Comparison of ENCODE assay signal across 15 cellular contexts in genomic region chr5:172503925-172504730, GRCh38. TPM values are rescaled to one million over a fixed set of nuclear protein-coding genes. Genes with fewer than 3 reads are reported as not detected.
DNase-seq lines count a peak whose midpoint lies in the region; ATAC-seq and TF ChIP-seq lines count a peak whose summit lies in the region.
"Had no signal": no experiment of that assay in that cellular context is flagged by ENCODE, and none has a peak within 500 bp of the region (broad histone marks: within the 10 kb centered on the region; RNA-seq: fewer than 3 reads in every experiment).

No MANE protein-coding gene starts in this region.

- H3K4me1 ChIP-seq in left lung (peaks cover 0 to 10% of the 10 kb centered on the region in 2 donors), skeletal muscle tissue (ENCODE audit: control insufficient read depth in 3 of 3, insufficient read depth in 3 of 3, low read length in 3 of 3) (peaks cover 9 to 26% (median 22%) of the 10 kb centered on the region in 3 donors)
- H3K4me1 ChIP-seq: SJSA1 had no signal

- peaks cover 0 to 4% of the 10 kb centered on the region in 2 donors for H3K27me3 ChIP-seq in left lung
- H3K27me3 ChIP-seq in skeletal muscle tissue (ENCODE audit: control insufficient read depth in 3 of 3, insufficient read depth in 3 of 3, low read length in 3 of 3): peaks cover 0 to 10% (median 5%) of the 10 kb centered on the region in 3 donors
- H3K27me3 ChIP-seq: SJSA1 had no signal

- DNase-seq in GM13976 (ENCODE audit: low spot score) (peak; percentile 27), coronary artery (ENCODE audit: low spot score) (peak; percentile 80), left lung (peak in 1 of 2 donors; percentile 34), NCI-H774 (lab: John Stamatoyannopoulos, UW) (no peak), SIG-M5 treated with dmso at 0.1 percent for 504 hours (lab: John Stamatoyannopoulos, UW; ENCODE audit: unreplicated experiment) (no peak)
- no peak for DNase-seq in stimulated activated naive B cell treated with anti-CD40 and anti-IgM and Interleukin-4, amounts not matched to agents 10 μg/mL and 1 μg/mL and 100 μg/mL, for 72 hours
- DNase-seq in activated naive CD4-positive, alpha-beta T cell treated with Interleukin-2 at 50 U/mL for 16 hours: no peak
- DNase-seq: activated T-cell treated with anti-CD3 and anti-CD28 coated beads, Interleukin-2, amount 50 U/mL, for 4 hours; DND-41; HFFc6; NCI-H1436; NCI-H526 had no signal

- intact Hi-C loops in left lung (cut with DNase I): loop anchor here in 1 of 2 donors (10.0 kb wide), 1 partner anchor 51 kb away; no protein-coding TSS in a partner anchor

- H3K27me3 Mint-ChIP-seq in stimulated activated naive B cell treated with anti-CD40 and anti-IgM and Interleukin-4, amounts not matched to agents 10 μg/mL and 1 μg/mL and 100 μg/mL, for 72 hours: peaks cover 17 to 34% of the 10 kb centered on the region in 2 donors

- peak overlapping the region in 1 of 3 donors; percentile 30 for H3K9ac ChIP-seq in skeletal muscle tissue (ENCODE audit: low read depth in 1 of 3, low read length in 3 of 3)

- peaks cover 0 to 1% of the 10 kb centered on the region in 2 donors for H3K4me1 Mint-ChIP-seq in stimulated activated naive B cell treated with anti-CD40 and anti-IgM and Interleukin-4, amounts not matched to agents 10 μg/mL and 1 μg/mL and 100 μg/mL, for 72 hours

- H3K27ac ChIP-seq in coronary artery (peak overlapping the region in 1 of 2 donors; percentile 66), left lung (peak overlapping the region in 1 of 2 donors; percentile 44), skeletal muscle tissue (ENCODE audit: low read depth, low read length) (peak overlapping the region; percentile 76)
- H3K27ac ChIP-seq: SJSA1, VCaP had no signal

- TF ChIP-seq CTCF in GM13976 (IDR thresholded peaks at IDR 0.05; ENCODE audit: borderline replicate concordance, control extremely low read depth, extremely low read depth, insufficient read depth, missing control alignments) (no peak), coronary artery (IDR thresholded peaks at IDR 0.05) (no peak), left lung (IDR thresholded peaks at IDR 0.05) (no peak)

- no peak overlapping the region for H3K27ac Mint-ChIP-seq in stimulated activated naive B cell treated with anti-CD40 and anti-IgM and Interleukin-4, amounts not matched to agents 10 μg/mL and 1 μg/mL and 100 μg/mL, for 72 hours
- H3K27ac Mint-ChIP-seq: HFFc6 had no signal

- H3K4me3 ChIP-seq in coronary artery (no peak overlapping the region), left lung (no peak overlapping the region), skeletal muscle tissue (ENCODE audit: low read length in 3 of 3) (no peak overlapping the region)
- H3K4me3 ChIP-seq: SJSA1 had no signal

- ATAC-seq in left lung: peak; percentile 48
- ATAC-seq in stimulated activated naive B cell treated with anti-CD40 and anti-IgM and Interleukin-4, amounts not matched to agents 10 μg/mL and 1 μg/mL and 100 μg/mL, for 72 hours (replicated peaks): no peak
- ATAC-seq: activated T-cell treated with anti-CD3 and anti-CD28 coated beads, Interleukin-2, amount 50 U/mL, for 4 hours had no signal

- no peak overlapping the region for H3K4me3 Mint-ChIP-seq in stimulated activated naive B cell treated with anti-CD40 and anti-IgM and Interleukin-4, amounts not matched to agents 10 μg/mL and 1 μg/mL and 100 μg/mL, for 72 hours
- H3K4me3 Mint-ChIP-seq: activated T-cell treated with anti-CD3 and anti-CD28 coated beads, Interleukin-2, amount 50 U/mL, for 4 hours; HFFc6 had no signal

- H3K36me3 Mint-ChIP-seq in stimulated activated naive B cell treated with anti-CD40 and anti-IgM and Interleukin-4, amounts not matched to agents 10 μg/mL and 1 μg/mL and 100 μg/mL, for 72 hours: no peaks in the 10 kb centered on the region

- no peaks in the 10 kb centered on the region for H3K36me3 ChIP-seq in left lung
- no peaks in the 10 kb centered on the region for H3K36me3 ChIP-seq in skeletal muscle tissue (ENCODE audit: control insufficient read depth in 3 of 3, insufficient read depth in 3 of 3, low read length in 3 of 3)
- H3K36me3 ChIP-seq: SJSA1 had no signal

- in situ Hi-C loops in GM13976 (cut with MboI; ENCODE audit: low sequenced_read_pairs, unreplicated experiment): no loop called here

- no peaks in the 10 kb centered on the region for H3K9me3 ChIP-seq in left lung
- no peaks in the 10 kb centered on the region for H3K9me3 ChIP-seq in skeletal muscle tissue (ENCODE audit: control insufficient read depth in 3 of 3, low read length in 3 of 3)
- H3K9me3 ChIP-seq: SJSA1 had no signal

- no peaks in the 10 kb centered on the region for H3K9me3 Mint-ChIP-seq in stimulated activated naive B cell treated with anti-CD40 and anti-IgM and Interleukin-4, amounts not matched to agents 10 μg/mL and 1 μg/mL and 100 μg/mL, for 72 hours
- H3K9me3 Mint-ChIP-seq: activated T-cell treated with anti-CD3 and anti-CD28 coated beads, Interleukin-2, amount 50 U/mL, for 4 hours; HFFc6 had no signal

RNA-seq across cellular contexts. Expression of gene SH3PXD2B, which starts 49.8 kb away (rescaled TPM):
- total RNA-seq in left lung: 10 to 100 TPM; 50.7 to 57.5 TPM
- total RNA-seq in skeletal muscle tissue: 12.0 TPM

Comparison
In these comparisons a context has a peak if more than half of its experiments do, and no peak if none do; other contexts are left out.
1. DNase-seq: peak in GM13976 (single experiment) and coronary artery (single experiment); none in stimulated activated naive B cell treated with anti-CD40 and anti-IgM and Interleukin-4, amounts not matched to agents 10 μg/mL and 1 μg/mL and 100 μg/mL, for 72 hours (single experiment), NCI-H774 (single experiment), activated naive CD4-positive, alpha-beta T cell treated with Interleukin-2 at 50 U/mL for 16 hours (single experiment) and SIG-M5 treated with dmso at 0.1 percent for 504 hours (single experiment).